7 cellular contexts compared by ENCODE assay signal in genomic region chr4:152535903-152536544, GRCh38. TPM values are rescaled to one million over a fixed set of nuclear protein-coding genes. Genes with fewer than 3 reads are reported as not detected.
DNase-seq lines count a peak whose midpoint lies in the region; ATAC-seq, FAIRE-seq and TF ChIP-seq lines count a peak whose summit lies in the region.

TSS of gene FBXW7 (minus strand) at chr4:152536092. CDS start at chr4:152411803, 124,289 bp downstream.

- peak; percentile 86 for ATAC-seq in HG02981 (IDR thresholded peaks at IDR 0.05; ENCODE audit: unreplicated experiment)

- H3K9me2 ChIP-seq in hepatocyte (replicated peaks; ENCODE audit: insufficient read depth), result no peaks in the 10 kb centered on the region

- H2AFZ ChIP-seq in hepatocyte, result peak within 1 kb of the TSS; percentile 83

- H4K20me1 ChIP-seq in hepatocyte (ENCODE audit: insufficient read depth, poor library complexity, severe bottlenecking), result peaks cover 36% of the 10 kb centered on the region

- H3K27ac ChIP-seq in hepatocyte, result peak within 1 kb of the TSS; percentile 99

- peaks cover 16% of the 10 kb centered on the region for H3K4me1 ChIP-seq in hepatocyte (ENCODE audit: insufficient read depth)

- no peaks in the 10 kb centered on the region for H3K27me3 ChIP-seq in hepatocyte

- peak; percentile 98 for FAIRE-seq in GM18507 (lab: Jason Lieb, UNC)

- in situ Hi-C loops in astrocyte of the cerebellum (cut with HindIII; ENCODE audit: low sequenced_read_pairs), result no loop called here

- peak within 1 kb of the TSS; percentile 98 for H3K4me3 ChIP-seq in astrocyte of the cerebellum (ENCODE audit: low read depth, low read length)
- peak within 1 kb of the TSS; percentile 94 for H3K4me3 ChIP-seq in hepatocyte

- H3K79me2 ChIP-seq in hepatocyte, result peaks cover 79% of the 10 kb centered on the region

- under 1% methylated on average over 47 of the region's 63 CpGs for WGBS in hepatocyte (ENCODE audit: low lambda C conversion rate, missing lambda C conversion rate)

- H3K36me3 ChIP-seq in hepatocyte (replicated peaks; ENCODE audit: insufficient read depth, low read depth), result no peaks in the 10 kb centered on the region

- DNase-seq in GM18507 (ENCODE audit: extremely low spot score, insufficient read length, low read depth) (peak; percentile 90), NCI-H2029 treated with DMSO at 0.1 percent for 48 hours (lab: John Stamatoyannopoulos, UW) (peak; percentile 92), T-helper 9 cell (peak; percentile 99), astrocyte of the cerebellum (ENCODE audit: low read depth) (peak; percentile 98), hepatocyte (ENCODE audit: low spot score) (peak; percentile 99), retina (peak; percentile 100)

- H3K4me2 ChIP-seq in hepatocyte, result peak within 1 kb of the TSS; percentile 87

- TF ChIP-seq CTCF in astrocyte of the cerebellum (IDR thresholded peaks at IDR 0.05; ENCODE audit: low read depth, low read length, missing control alignments) (no peak), hepatocyte (IDR thresholded peaks at IDR 0.05; ENCODE audit: poor library complexity) (no peak)

- H3K9me3 ChIP-seq in hepatocyte (ENCODE audit: low read depth), result no peaks in the 10 kb centered on the region

RNA-seq across cellular contexts. Expression of gene FBXW7, which starts in this region (rescaled TPM):
- total RNA-seq in hepatocyte, result 41.4 and 43.5 TPM in 2 replicates
- 16.2 and 23.2 TPM in 2 replicates for polyA plus RNA-seq in hepatocyte

Comparison
In these comparisons a context has a peak if more than half of its experiments do, and no peak if none do; other contexts are left out.
1. Peak in every context shown above with its lines: DNase-seq, ATAC-seq, H3K4me3 ChIP-seq and H3K27ac ChIP-seq.